In the genomic region with DNA sequence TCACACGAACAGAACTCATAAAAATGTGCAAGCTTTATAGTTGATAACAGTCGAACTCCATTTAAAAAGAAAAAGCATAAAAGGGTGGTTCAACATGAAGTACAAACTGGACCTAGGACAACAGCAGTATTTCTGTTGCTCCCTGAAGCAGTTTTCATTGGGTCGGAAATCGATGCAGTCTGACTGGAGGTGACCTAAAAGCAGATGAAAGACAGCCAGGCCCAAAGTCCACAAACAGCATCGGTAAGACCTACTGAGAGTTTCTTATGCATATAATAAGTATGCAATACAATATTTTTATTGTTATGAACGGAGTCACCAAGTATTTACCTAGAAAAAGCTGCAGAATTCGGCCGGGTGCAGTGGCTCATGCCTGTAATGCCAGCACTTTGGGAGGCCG, we compare ENCODE assay signal across 14 cellular contexts. TPM values are rescaled to one million over a fixed set of nuclear protein-coding genes. Genes with fewer than 3 reads are reported as not detected.
DNase-seq lines count a peak whose midpoint lies in the region; ATAC-seq, FAIRE-seq and TF ChIP-seq lines count a peak whose summit lies in the region.
"Had no signal": no experiment of that assay in that cellular context is flagged by ENCODE, and none has a peak within 500 bp of the region (broad histone marks: within the 10 kb centered on the region; RNA-seq: fewer than 3 reads in every experiment).

No MANE protein-coding gene starts in this region.

- TF ChIP-seq POLR2A in body of pancreas (IDR thresholded peaks at IDR 0.05) (no peak), transverse colon (IDR thresholded peaks at IDR 0.05) (no peak), H54 (IDR thresholded peaks at IDR 0.05; ENCODE audit: low read depth, low read length) (no peak)

- peak overlapping the region in 3 of 4 donors; percentile 1 to 77 (median 71) for H3K27ac ChIP-seq in body of pancreas
- peak overlapping the region in 53 of 59 donors; percentile 4 to 95 (median 83) for H3K27ac ChIP-seq in dorsolateral prefrontal cortex
- H3K27ac ChIP-seq in muscle layer of duodenum (ENCODE audit: low read length) = peak overlapping the region; percentile 31
- H3K27ac ChIP-seq in transverse colon = peak overlapping the region; percentile 68 to 88 (median 84)

- H3K36me3 ChIP-seq in body of pancreas (replicated peaks in 1 of 2; ENCODE audit: insufficient read depth in 1 of 2, low read depth in 2 of 2) = no peaks in the 10 kb centered on the region
- H3K36me3 ChIP-seq in muscle layer of duodenum (ENCODE audit: control insufficient read depth in 1 of 2, insufficient read depth in 2 of 2, low read length in 2 of 2) = no peaks in the 10 kb centered on the region
- H3K36me3 ChIP-seq in transverse colon = no peaks in the 10 kb centered on the region

- H3K9me3 ChIP-seq in body of pancreas (no peaks in the 10 kb centered on the region), muscle layer of duodenum (ENCODE audit: control insufficient read depth in 1 of 2, low read length in 2 of 2) (no peaks in the 10 kb centered on the region), transverse colon (no peaks in the 10 kb centered on the region)
- H3K9me3 ChIP-seq: BLaER1 treated with 17β-estradiol and CSF1 and Interleukin-3, amounts not matched to agents 10 nM and 100 nM had no signal

- in situ Hi-C loops in transverse colon (cut with MboI; ENCODE audit: low pct_ligation_motif_present in 1 of 4, low pct_unique_long_range_greater_than_20kb in 1 of 4, low sequenced_read_pairs in 3 of 4) = no loop called here

- H3K36me3 Mint-ChIP-seq in type B pancreatic cell = peaks cover 10% of the 10 kb centered on the region
- H3K36me3 Mint-ChIP-seq: CD4-positive, CD25-positive, alpha-beta regulatory T cell had no signal

- intact Hi-C loops in body of pancreas (cut with DNase I) (no loop called here), dorsolateral prefrontal cortex (cut with DNase I) (loop anchor here in 1 of 2 donors (5.0 kb wide), 1 partner anchor 35 kb away; no protein-coding TSS in a partner anchor), transverse colon (cut with DNase I; ENCODE audit: low total_unique reads) (no loop called here)

- peaks cover 47% of the 10 kb centered on the region for H3K4me1 Mint-ChIP-seq in type B pancreatic cell (ENCODE audit: unreplicated experiment)

- TF ChIP-seq CTCF in body of pancreas (IDR thresholded peaks at IDR 0.05) = no peak
- no peak for TF ChIP-seq CTCF in dorsolateral prefrontal cortex (IDR thresholded peaks at IDR 0.05 in 54 of 56, conservative IDR thresholded peaks at IDR 0.05 in 2 of 56; ENCODE audit: low read depth in 1 of 56, partially characterized antibody in 56 of 56)
- no peak for TF ChIP-seq CTCF in transverse colon (IDR thresholded peaks at IDR 0.05)
- no peak for TF ChIP-seq CTCF in type B pancreatic cell (conservative IDR thresholded peaks at IDR 0.05)

- no peaks in the 10 kb centered on the region for H3K27me3 Mint-ChIP-seq in type B pancreatic cell

- H3K27me3 ChIP-seq in body of pancreas (no peaks in the 10 kb centered on the region), dorsolateral prefrontal cortex (no peaks in the 10 kb centered on the region), muscle layer of duodenum (ENCODE audit: low read depth, low read length) (no peaks in the 10 kb centered on the region), transverse colon (no peaks in the 10 kb centered on the region)
- H3K27me3 ChIP-seq: BLaER1 treated with 17β-estradiol and CSF1 and Interleukin-3, amounts not matched to agents 10 nM and 100 nM had no signal

- H3K27ac Mint-ChIP-seq in type B pancreatic cell = no peak overlapping the region
- H3K27ac Mint-ChIP-seq: CD4-positive, CD25-positive, alpha-beta regulatory T cell; GM23338; IgD-negative memory B cell had no signal

- no peak overlapping the region for H3K4me3 Mint-ChIP-seq in type B pancreatic cell
- H3K4me3 Mint-ChIP-seq: CD4-positive, CD25-positive, alpha-beta regulatory T cell; GM23338; H9; IgD-negative memory B cell had no signal

- no peak for ATAC-seq in body of pancreas
- ATAC-seq: GM23338 had no signal

- H3K4me1 ChIP-seq in body of pancreas = peaks cover 32% of the 10 kb centered on the region
- peaks cover 6 to 9% of the 10 kb centered on the region in 2 donors for H3K4me1 ChIP-seq in muscle layer of duodenum (ENCODE audit: control insufficient read depth in 1 of 2, insufficient read depth in 2 of 2, low read length in 2 of 2)
- H3K4me1 ChIP-seq in transverse colon = peaks cover 28 to 57% (median 34%) of the 10 kb centered on the region in 4 donors

- no peak for TF ChIP-seq EP300 in transverse colon (IDR thresholded peaks at IDR 0.05; ENCODE audit: low read depth)

- WGBS in body of pancreas, 2 donors = 69 to 80% methylated on average over 9 of the region's 9 CpGs
- 35 to 53% methylated on average over 9 of the region's 9 CpGs for WGBS in transverse colon (ENCODE audit: low coverage in 1 of 2), 2 donors

- H3K4me3 ChIP-seq in body of pancreas (no peak overlapping the region), dorsolateral prefrontal cortex (peak overlapping the region in 26 of 59 donors; percentile 0 to 45 (median 22)), muscle layer of duodenum (ENCODE audit: low read depth in 1 of 2, low read length in 2 of 2) (no peak overlapping the region), transverse colon (no peak overlapping the region)
- H3K4me3 ChIP-seq: BLaER1 treated with 17β-estradiol and CSF1 and Interleukin-3, amounts not matched to agents 10 nM and 100 nM; GM23338 had no signal

- no peak for FAIRE-seq in H54 (lab: Jason Lieb, UNC)

- no peak for DNase-seq in body of pancreas
- DNase-seq in dorsolateral prefrontal cortex = no peak
- no peak for DNase-seq in transverse colon
- no peak for DNase-seq in kidney tubule cell (ENCODE audit: low spot score)
- no peak for DNase-seq in type B pancreatic cell (ENCODE audit: extremely low spot score, unreplicated experiment)
- no peak for DNase-seq in H54 (ENCODE audit: insufficient read length, low spot score)
- DNase-seq: ACHN; CD4-positive, CD25-positive, alpha-beta regulatory T cell; DMS53; H9 had no signal

- peaks cover 5% of the 10 kb centered on the region for H3K9me3 Mint-ChIP-seq in type B pancreatic cell
- H3K9me3 Mint-ChIP-seq: GM23338, H9, IgD-negative memory B cell had no signal

RNA-seq across cellular contexts. Expression of a gene that starts 23.9 kb away (rescaled TPM):
- total RNA-seq in body of pancreas (10 to 100 TPM; 22.1 to 29.1 TPM), dorsolateral prefrontal cortex (100 to 1,000 TPM in 97 of 120 experiments, 10 to 100 TPM in 23; 79.2 to 197 (median 110) TPM), transverse colon (10 to 100 TPM; 29.2 to 42.2 (median 38.2) TPM), type B pancreatic cell (ENCODE audit: low replicate concordance) (28.6 and 49.3 TPM in 2 replicates)

Comparison
In these comparisons a context has a peak if more than half of its experiments do, and no peak if none do; other contexts are left out.
1. H3K27ac ChIP-seq: peak in every context shown above with its lines; median percentile 84 in transverse colon; 83 in dorsolateral prefrontal cortex; 71 in body of pancreas; 31 in muscle layer of duodenum.